ENCODE assay signal across 13 cellular contexts in the genomic region with DNA sequence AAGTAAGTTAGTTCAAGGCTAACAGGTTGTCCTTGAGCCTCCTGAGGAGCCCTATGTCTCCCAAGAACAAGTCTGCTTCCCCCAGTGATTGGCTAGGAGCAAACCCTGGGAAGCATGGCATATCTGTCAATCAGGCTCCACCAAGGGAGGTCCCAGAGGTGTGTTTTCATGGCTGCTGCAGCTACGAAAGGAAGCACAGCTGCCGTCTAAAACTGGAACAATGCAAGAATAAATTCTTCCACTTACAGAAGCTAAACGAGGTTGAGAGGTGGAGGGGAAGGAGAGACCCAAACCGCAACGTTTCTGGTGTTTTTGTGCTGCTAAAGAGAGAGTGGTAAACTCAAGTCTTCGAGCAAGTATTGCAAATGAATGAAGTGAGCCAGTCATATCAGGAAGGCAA. TPM values are rescaled to one million over a fixed set of nuclear protein-coding genes. Genes with fewer than 3 reads are reported as not detected.
DNase-seq lines count a peak whose midpoint lies in the region; ATAC-seq, FAIRE-seq and TF ChIP-seq lines count a peak whose summit lies in the region.
"Had no signal": no experiment of that assay in that cellular context is flagged by ENCODE, and none has a peak within 500 bp of the region (broad histone marks: within the 10 kb centered on the region; RNA-seq: fewer than 3 reads in every experiment).

No MANE protein-coding gene starts in this region.

- peaks cover 27% of the 10 kb centered on the region for H3K4me1 Mint-ChIP-seq in activated T-cell treated with anti-CD3 and anti-CD28 coated beads, Interleukin-2, amount 50 U/mL, for 24 hours (ENCODE audit: low read depth)

- no peak for TF ChIP-seq CTCF in OCI-LY7 (conservative IDR thresholded peaks at IDR 0.05; ENCODE audit: low read length)
- no peak for TF ChIP-seq CTCF in endothelial cell of umbilical vein (IDR thresholded peaks at IDR 0.05; ENCODE audit: extremely low read depth in 1 of 2, insufficient read depth in 1 of 2, low read depth in 1 of 2, low read length in 2 of 2)
- no peak for TF ChIP-seq CTCF in stomach (IDR thresholded peaks at IDR 0.05)

- no peak for TF ChIP-seq EP300 in stomach (IDR thresholded peaks at IDR 0.05)

- H3K4me1 ChIP-seq in OCI-LY7 (ENCODE audit: insufficient read depth, low read length, poor library complexity, severe bottlenecking) (peaks cover 17% of the 10 kb centered on the region), endothelial cell of umbilical vein (ENCODE audit: control insufficient read depth, extremely low read depth, insufficient read depth, low read length) (no peaks in the 10 kb centered on the region), stomach (peaks cover 2 to 35% (median 24%) of the 10 kb centered on the region in 4 donors)

- H2AFZ ChIP-seq in OCI-LY7 (ENCODE audit: low read length) (peak overlapping the region; percentile 30; the same call in 1 of the 2 replicates), endothelial cell of umbilical vein (ENCODE audit: low read depth, low read length) (peak overlapping the region; percentile 60)

- H4K20me1 ChIP-seq in OCI-LY7 (ENCODE audit: insufficient read depth, low read length) (no peaks in the 10 kb centered on the region), endothelial cell of umbilical vein (replicated peaks; ENCODE audit: control insufficient read depth, extremely low read depth, insufficient read depth, low read length) (no peaks in the 10 kb centered on the region)

- peak overlapping the region; percentile 11 for H3K4me3 Mint-ChIP-seq in activated T-cell treated with anti-CD3 and anti-CD28 coated beads, Interleukin-2, amount 50 U/mL, for 24 hours

- ATAC-seq in HG03045 (IDR thresholded peaks at IDR 0.05; ENCODE audit: unreplicated experiment) = no peak
- no peak for ATAC-seq in GM18861 (IDR thresholded peaks at IDR 0.05; ENCODE audit: unreplicated experiment)
- ATAC-seq: Panc1 had no signal

- in situ Hi-C loops in KBM-7 (cut with MboI; ENCODE audit: low pct_unique_long_range_greater_than_20kb, low sequenced_read_pairs) = no loop called here

- H3K9me3 Mint-ChIP-seq in activated T-cell treated with anti-CD3 and anti-CD28 coated beads, Interleukin-2, amount 50 U/mL, for 24 hours = peaks cover 6% of the 10 kb centered on the region

- no peak for DNase-seq in activated T-cell treated with anti-CD3 and anti-CD28 coated beads, Interleukin-2, amount 50 U/mL, for 24 hours
- no peak for DNase-seq in activated T-cell treated with anti-CD3 and anti-CD28 coated beads for 4 hours
- no peak for DNase-seq in OCI-LY7 (ENCODE audit: low spot score)
- DNase-seq in endothelial cell of umbilical vein (ENCODE audit: low read depth, low spot score) = peak; percentile 56
- no peak for DNase-seq in stomach
- DNase-seq in KBM-7 = no peak
- DNase-seq: NCI-H226, spleen had no signal

- intact Hi-C loops in OCI-LY7 (cut with micrococcal nuclease; ENCODE audit: unreplicated experiment) = no loop called here
- intact Hi-C loops in endothelial cell of umbilical vein (cut with micrococcal nuclease) = no loop called here
- intact Hi-C loops in stomach (cut with DNase I; ENCODE audit: low total_unique reads) = no loop called here

- H3K27me3 ChIP-seq in endothelial cell of umbilical vein (ENCODE audit: control insufficient read depth in 2 of 2, insufficient read depth in 2 of 2, low read length in 2 of 2) (no peaks in the 10 kb centered on the region), stomach (peaks cover 0 to 17% (median 10%) of the 10 kb centered on the region in 3 donors)

- TF ChIP-seq POLR2A in endothelial cell of umbilical vein (IDR thresholded peaks at IDR 0.05; ENCODE audit: low read depth, low read length) = no peak
- TF ChIP-seq POLR2A in stomach (IDR thresholded peaks at IDR 0.05) = no peak

- peaks cover 44% of the 10 kb centered on the region for H3K27me3 Mint-ChIP-seq in activated T-cell treated with anti-CD3 and anti-CD28 coated beads, Interleukin-2, amount 50 U/mL, for 24 hours

- dilution Hi-C loops in endothelial cell of umbilical vein (cut with MboI; ENCODE audit: extremely low pct_ligation_motif_present, low sequenced_read_pairs) = no loop called here

- WGBS in stomach, 5 donors = 36 to 62% (median 58%) methylated on average over 6 of the region's 6 CpGs

- H3K36me3 Mint-ChIP-seq in activated T-cell treated with anti-CD3 and anti-CD28 coated beads, Interleukin-2, amount 50 U/mL, for 24 hours (ENCODE audit: low read depth) = no peaks in the 10 kb centered on the region

- peak overlapping the region; percentile 50 for H3K27ac Mint-ChIP-seq in activated T-cell treated with anti-CD3 and anti-CD28 coated beads, Interleukin-2, amount 50 U/mL, for 24 hours

- no peak overlapping the region for H3K4me3 ChIP-seq in OCI-LY7 (ENCODE audit: low read depth, low read length, poor library complexity, severe bottlenecking)
- H3K4me3 ChIP-seq in endothelial cell of umbilical vein (replicated peaks in 1 of 3; ENCODE audit: insufficient read depth in 1 of 3, low read depth in 1 of 3, low read length in 3 of 3) = no peak overlapping the region
- H3K4me3 ChIP-seq in stomach = no peak overlapping the region
- H3K4me3 ChIP-seq: spleen had no signal

- H3K9me3 ChIP-seq in OCI-LY7 (ENCODE audit: low read length) (no peaks in the 10 kb centered on the region), endothelial cell of umbilical vein (replicated peaks; ENCODE audit: control insufficient read depth, insufficient read depth, low read length) (no peaks in the 10 kb centered on the region), stomach (peaks cover 0 to 4% (median 0%) of the 10 kb centered on the region in 4 donors)

- H3K27ac ChIP-seq in OCI-LY7 (ENCODE audit: low read depth, low read length, poor library complexity, severe bottlenecking) (no peak overlapping the region), endothelial cell of umbilical vein (ENCODE audit: insufficient read depth, low read depth, low read length) (no peak overlapping the region), stomach (peak overlapping the region in 3 of 5 donors; percentile 0 to 38 (median 25))
- H3K27ac ChIP-seq: spleen had no signal

- peak; percentile 67 for FAIRE-seq in endothelial cell of umbilical vein (lab: Jason Lieb, UNC)
- FAIRE-seq: endometrium, urothelium cell line had no signal

- no peaks in the 10 kb centered on the region for H3K9me1 ChIP-seq in endothelial cell of umbilical vein (replicated peaks; ENCODE audit: control insufficient read depth, extremely low read depth, insufficient read depth, low read length)

- H3K9me2 ChIP-seq in OCI-LY7 (ENCODE audit: insufficient read depth, low read length) = no peaks in the 10 kb centered on the region

- CTCF ChIA-PET in OCI-LY7 (lab: Charles Lee; ENCODE audit: unreplicated experiment) (no interaction called here), endothelial cell of umbilical vein (lab: Charles Lee) (interaction anchor here (1.0 to 1.2 kb wide), 3 partner anchors 31 to 38 kb away, joined by 3 read pairs; no protein-coding TSS in a partner anchor)

- H3K4me2 ChIP-seq in OCI-LY7 (ENCODE audit: low read length) (peak overlapping the region; percentile 41), endothelial cell of umbilical vein (ENCODE audit: insufficient read depth, low read length) (peak overlapping the region; percentile 1)

- POLR2A ChIA-PET in OCI-LY7 (lab: Charles Lee) = interaction anchor here (1.0 kb wide), 1 partner anchor 23 kb away, joined by 3 read pairs; no protein-coding TSS in a partner anchor
- POLR2A ChIA-PET in endothelial cell of umbilical vein (lab: Charles Lee) = interaction anchor here (0.5 kb wide), 1 partner anchor 240 kb away, joined by 5 read pairs; the partner anchor contains the start of gene SLC9A8

- H3K9ac ChIP-seq in endothelial cell of umbilical vein (replicated peaks; ENCODE audit: extremely low read depth, insufficient read depth, low read length) = no peak overlapping the region

- BruUV-seq in OCI-LY7 (replicated peaks; lab: Mats Ljungman, UMichigan) (no TSS peak), endothelial cell of umbilical vein (replicated peaks; lab: Mats Ljungman, UMichigan) (no TSS peak)

- H3K79me2 ChIP-seq in OCI-LY7 (ENCODE audit: insufficient read depth, low read depth, low read length) = no peaks in the 10 kb centered on the region
- H3K79me2 ChIP-seq in endothelial cell of umbilical vein (ENCODE audit: control insufficient read depth, insufficient read depth, low read length) = no peaks in the 10 kb centered on the region

- H3K36me3 ChIP-seq in OCI-LY7 (ENCODE audit: insufficient read depth, low read length) (no peaks in the 10 kb centered on the region), endothelial cell of umbilical vein (ENCODE audit: control insufficient read depth in 2 of 2, extremely low read depth in 1 of 2, insufficient read depth in 2 of 2, low read length in 2 of 2) (no peaks in the 10 kb centered on the region), stomach (no peaks in the 10 kb centered on the region)
- H3K36me3 ChIP-seq: spleen had no signal

TF ChIP-seq in endothelial cell of umbilical vein, 7 proteins besides CTCF, POLR2A, EP300 and RAD21:
- no peak for TF ChIP-seq POLR2AphosphoS5 (IDR thresholded peaks at IDR 0.05; ENCODE audit: insufficient read depth, low read depth, low read length)
- TF ChIP-seq JUN (IDR thresholded peaks at IDR 0.05; ENCODE audit: borderline replicate concordance, insufficient read depth, insufficient read length, low read depth) = no peak
- TF ChIP-seq GATA2 (IDR thresholded peaks at IDR 0.05; ENCODE audit: insufficient read depth, insufficient read length, low read depth, low read length) = no peak
- TF ChIP-seq FOS (IDR thresholded peaks at IDR 0.05; ENCODE audit: borderline replicate concordance, insufficient read depth, low read length) = no peak
- no peak for TF ChIP-seq EZH2 (IDR thresholded peaks at IDR 0.05; ENCODE audit: borderline replicate concordance, low read depth, low read length, severe bottlenecking)
- no peak for TF ChIP-seq MYC (IDR thresholded peaks at IDR 0.05; ENCODE audit: low read depth, low read length)
- TF ChIP-seq, protein P1, sequence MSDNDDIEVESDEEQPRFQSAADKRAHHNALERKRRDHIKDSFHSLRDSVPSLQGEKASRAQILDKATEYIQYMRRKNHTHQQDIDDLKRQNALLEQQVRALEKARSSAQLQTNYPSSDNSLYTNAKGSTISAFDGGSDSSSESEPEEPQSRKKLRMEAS (IDR thresholded peaks at IDR 0.05; ENCODE audit: insufficient read depth, insufficient read length) = no peak

RNA-seq across cellular contexts. Expression of gene PTGIS, which starts 4.9 kb away (rescaled TPM):
- not detected in 2 replicates for total RNA-seq in OCI-LY7 (2014; rRNA removed; shearing (Covaris generic))
- total RNA-seq in OCI-LY7 (2022) (not detected in 2 replicates), endothelial cell of umbilical vein (4.4 and 6.2 TPM in 2 replicates), stomach (10 to 100 TPM in 4 of 5 donors, 1 to 10 TPM in 1; 8.4 to 84.8 (median 24.8) TPM)
- polyA plus RNA-seq in endothelial cell of umbilical vein (11.8 and 14.2 TPM in 2 replicates), stomach (10 to 100 TPM in 1 of 3 donors, 1 to 10 TPM in 2; 4.9 to 14.8 (median 6.9) TPM)
- 6.3 and 9.1 TPM in 2 replicates for polyA plus RNA-seq in endothelial cell of umbilical vein (2011; cell fraction: cytosol; rRNA removed)
- polyA plus RNA-seq in endothelial cell of umbilical vein (2011; cell fraction: nucleus; rRNA removed) = 3.4 and 5.8 TPM in 2 replicates
- 1.9 and 5.1 TPM in 2 replicates for polyA plus RNA-seq in endothelial cell of umbilical vein (2012)
- 14.9 and 18.4 TPM in 2 replicates for polyA minus RNA-seq in endothelial cell of umbilical vein
- not detected for polyA minus RNA-seq in endothelial cell of umbilical vein (2011; cell fraction: cytosol; rRNA and poly(A)+ RNA removed)
- 2.2 and 3.9 TPM in 2 replicates for polyA minus RNA-seq in endothelial cell of umbilical vein (2011; cell fraction: nucleus; rRNA and poly(A)+ RNA removed)

Comparison
In these comparisons a context has a peak if more than half of its experiments do, and no peak if none do; other contexts are left out.
1. H3K27ac ChIP-seq: peak in stomach (3 of 5); none in OCI-LY7 (single experiment) and endothelial cell of umbilical vein (single experiment).